ENCODE assay signal across 18 cellular contexts in the genomic region with DNA sequence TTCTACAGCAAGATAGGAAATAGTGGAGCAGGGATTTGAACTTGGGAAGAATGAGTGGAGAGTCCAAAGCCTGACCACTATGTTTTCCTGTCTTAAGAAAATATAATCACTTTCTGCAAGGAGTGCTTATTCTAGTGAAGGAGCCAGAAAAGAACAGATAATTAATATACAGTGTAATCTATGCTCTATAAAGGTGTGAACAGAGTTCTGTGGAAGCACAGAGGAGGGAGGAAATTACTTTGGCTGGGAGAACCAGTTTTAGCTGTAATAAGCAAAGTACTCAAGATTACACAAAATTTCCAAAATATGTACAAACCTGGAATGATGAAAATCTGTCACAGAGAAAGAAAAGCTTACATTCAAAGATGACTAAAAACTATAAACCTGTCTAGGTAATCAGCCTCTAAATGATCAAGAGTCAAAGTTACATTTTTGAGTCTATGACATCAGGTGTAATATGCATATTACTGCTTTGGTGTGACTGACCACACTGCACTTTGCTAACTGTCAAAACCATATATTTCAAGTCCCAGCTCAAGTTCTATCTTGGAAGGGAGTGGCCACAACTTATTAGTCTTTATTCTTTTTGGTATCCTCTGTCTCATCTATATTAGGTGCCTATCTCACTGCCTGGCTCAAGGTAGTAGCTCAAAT. TPM values are rescaled to one million over a fixed set of nuclear protein-coding genes. Genes with fewer than 3 reads are reported as not detected.
DNase-seq lines count a peak whose midpoint lies in the region; ATAC-seq and TF ChIP-seq lines count a peak whose summit lies in the region.
"Had no signal": no experiment of that assay in that cellular context is flagged by ENCODE, and none has a peak within 500 bp of the region (broad histone marks: within the 10 kb centered on the region; RNA-seq: fewer than 3 reads in every experiment).

No MANE protein-coding gene starts in this region.

- H3K27ac ChIP-seq in muscle layer of duodenum (ENCODE audit: low read length) (peak overlapping the region; percentile 76), body of pancreas (peak overlapping the region in 2 of 4 donors; percentile 13 to 46)
- H3K27ac ChIP-seq: WERI-Rb-1 had no signal

- H3K4me3 Mint-ChIP-seq in dendritic cell treated with granulocyte-macrophage colony-stimulating factor and Interleukin-4, amounts not matched to agents 40 ng/mL and 50 ng/mL, for 4 days = no peak overlapping the region
- no peak overlapping the region for H3K4me3 Mint-ChIP-seq in glutamatergic neuron (ENCODE audit: unreplicated experiment)
- H3K4me3 Mint-ChIP-seq: GM23338, neural crest cell had no signal

- peaks cover 25% of the 10 kb centered on the region for H3K4me1 Mint-ChIP-seq in dendritic cell treated with granulocyte-macrophage colony-stimulating factor and Interleukin-4, amounts not matched to agents 40 ng/mL and 50 ng/mL, for 4 days (ENCODE audit: low read depth)
- H3K4me1 Mint-ChIP-seq in glutamatergic neuron (ENCODE audit: low read depth, unreplicated experiment) = peaks cover 17% of the 10 kb centered on the region
- H3K4me1 Mint-ChIP-seq: GM23338, neural crest cell had no signal

- intact Hi-C loops in dendritic cell treated with granulocyte-macrophage colony-stimulating factor and Interleukin-4, amounts not matched to agents 40 ng/mL and 50 ng/mL, for 4 days (cut with micrococcal nuclease) = loop anchor here (5.0 kb wide), 1 partner anchor 41 kb away; the partner anchor contains the start of gene MB21D2
- intact Hi-C loops in body of pancreas (cut with DNase I) = no loop called here

- H3K4me3 ChIP-seq in muscle layer of duodenum (ENCODE audit: low read depth in 1 of 2, low read length in 2 of 2) (peak overlapping the region in 1 of 2 donors; percentile 12), body of pancreas (no peak overlapping the region)
- H3K4me3 ChIP-seq: GM23338, Peyer's patch, tibial artery had no signal

- H3K9me3 ChIP-seq in muscle layer of duodenum (ENCODE audit: control insufficient read depth in 1 of 2, low read length in 2 of 2) = no peaks in the 10 kb centered on the region
- H3K9me3 ChIP-seq in body of pancreas = no peaks in the 10 kb centered on the region
- H3K9me3 ChIP-seq: Peyer's patch, tibial artery had no signal

- H3K27me3 Mint-ChIP-seq in dendritic cell treated with granulocyte-macrophage colony-stimulating factor and Interleukin-4, amounts not matched to agents 40 ng/mL and 50 ng/mL, for 4 days = no peaks in the 10 kb centered on the region
- H3K27me3 Mint-ChIP-seq in glutamatergic neuron (ENCODE audit: unreplicated experiment) = peaks cover 2% of the 10 kb centered on the region

- peak; percentile 38 for ATAC-seq in GM18520 (IDR thresholded peaks at IDR 0.05; ENCODE audit: unreplicated experiment)
- ATAC-seq in body of pancreas = no peak
- ATAC-seq: GM23338 had no signal

- DNase-seq in A172 (ENCODE audit: low spot score) (peak; percentile 22), body of pancreas (no peak), midbrain (lab: John Stamatoyannopoulos, UW) (no peak), DMS153 (lab: John Stamatoyannopoulos, UW) (no peak), glutamatergic neuron (no peak)
- DNase-seq: DMS79 treated with DMSO at 0.1 percent for 48 hours; MM.1S; NCI-H2029; NCI-H526 treated with DMSO at 0.1 percent for 48 hours; Peyer's patch; stimulated activated CD4-positive, alpha-beta T cell treated with anti-CD3 and anti-CD28 coated beads, Interleukin-2, amount 100 ng/mL, for 48 hours; WERI-Rb-1 had no signal

- TF ChIP-seq CTCF in body of pancreas (IDR thresholded peaks at IDR 0.05) = no peak
- no peak for TF ChIP-seq CTCF in glutamatergic neuron (IDR thresholded peaks at IDR 0.05; ENCODE audit: partially characterized antibody, unreplicated experiment)

- TF ChIP-seq POLR2A in body of pancreas (IDR thresholded peaks at IDR 0.05) = no peak

- H3K36me3 Mint-ChIP-seq in dendritic cell treated with granulocyte-macrophage colony-stimulating factor and Interleukin-4, amounts not matched to agents 40 ng/mL and 50 ng/mL, for 4 days (ENCODE audit: low read depth) = no peaks in the 10 kb centered on the region
- no peaks in the 10 kb centered on the region for H3K36me3 Mint-ChIP-seq in glutamatergic neuron (ENCODE audit: unreplicated experiment)

- no peaks in the 10 kb centered on the region for H3K36me3 ChIP-seq in muscle layer of duodenum (ENCODE audit: control insufficient read depth in 1 of 2, insufficient read depth in 2 of 2, low read length in 2 of 2)
- H3K36me3 ChIP-seq in body of pancreas (replicated peaks in 1 of 2; ENCODE audit: insufficient read depth in 1 of 2, low read depth in 2 of 2) = no peaks in the 10 kb centered on the region
- H3K36me3 ChIP-seq: Peyer's patch, tibial artery, WERI-Rb-1 had no signal

- no peaks in the 10 kb centered on the region for H3K9me3 Mint-ChIP-seq in dendritic cell treated with granulocyte-macrophage colony-stimulating factor and Interleukin-4, amounts not matched to agents 40 ng/mL and 50 ng/mL, for 4 days
- peaks cover 1% of the 10 kb centered on the region for H3K9me3 Mint-ChIP-seq in glutamatergic neuron (ENCODE audit: unreplicated experiment)
- H3K9me3 Mint-ChIP-seq: GM23338, neural crest cell had no signal

- peak overlapping the region; percentile 89 for H3K27ac Mint-ChIP-seq in dendritic cell treated with granulocyte-macrophage colony-stimulating factor and Interleukin-4, amounts not matched to agents 40 ng/mL and 50 ng/mL, for 4 days
- H3K27ac Mint-ChIP-seq in glutamatergic neuron (ENCODE audit: unreplicated experiment) = no peak overlapping the region
- H3K27ac Mint-ChIP-seq: GM23338 had no signal

- H3K4me1 ChIP-seq in muscle layer of duodenum (ENCODE audit: control insufficient read depth in 1 of 2, insufficient read depth in 2 of 2, low read length in 2 of 2) (no peaks in the 10 kb centered on the region), body of pancreas (no peaks in the 10 kb centered on the region)
- H3K4me1 ChIP-seq: Peyer's patch, tibial artery had no signal

- H3K27me3 ChIP-seq in muscle layer of duodenum (ENCODE audit: low read depth, low read length) = no peaks in the 10 kb centered on the region
- H3K27me3 ChIP-seq in body of pancreas = no peaks in the 10 kb centered on the region
- H3K27me3 ChIP-seq: Peyer's patch, tibial artery had no signal

RNA-seq across cellular contexts. Expression of gene MB21D2, which starts 40.7 kb away (rescaled TPM):
- total RNA-seq in A172 (2014; rRNA removed; shearing (Covaris generic)) = 85.0 and 99.1 TPM in 2 replicates
- 1 to 10 TPM in 1 of 2 donors, under 1 TPM in 1; 0.66 to 1.8 TPM for total RNA-seq in body of pancreas
- total RNA-seq in glutamatergic neuron (ENCODE audit: unreplicated experiment) = 42.5 TPM

Comparison
In these comparisons a context has a peak if more than half of its experiments do, and no peak if none do; other contexts are left out.
1. RNA of gene MB21D2, which starts 40.7 kb away (total RNA-seq): 85.0 to 99.1 TPM in A172 and 42.5 TPM in glutamatergic neuron (single experiment); 0.66 to 1.8 TPM in body of pancreas; every median in the first group is over 10 times any median in the second.